In genomic region chr2:241074065-241074818, GRCh38 we compare ENCODE assay signal across 19 cellular contexts. TPM values are rescaled to one million over a fixed set of nuclear protein-coding genes. Genes with fewer than 3 reads are reported as not detected.
A peak's percentile ranks its signal among the peaks of the same experiment; 100 is the strongest.
DNase-seq lines count a peak whose midpoint lies in the region; ATAC-seq and TF ChIP-seq lines count a peak whose summit lies in the region.
"Had no signal": no experiment of that assay in that cellular context is flagged by ENCODE, and none has a peak within 500 bp of the region (broad histone marks: within the 10 kb centered on the region; RNA-seq: fewer than 3 reads in every experiment).

No MANE protein-coding gene starts in this region.

- peaks cover 49% of the 10 kb centered on the region for H3K36me3 ChIP-seq in SJSA1
- no peaks in the 10 kb centered on the region for H3K36me3 ChIP-seq in neural progenitor cell
- peaks cover 0 to 2% of the 10 kb centered on the region in 2 donors for H3K36me3 ChIP-seq in body of pancreas (replicated peaks in 1 of 2; ENCODE audit: insufficient read depth in 1 of 2, low read depth in 2 of 2)

- H3K4me2 ChIP-seq in neural progenitor cell = no peak overlapping the region
- H3K4me2 ChIP-seq: BLaER1 had no signal

- H3K36me3 Mint-ChIP-seq in activated T-cell treated with anti-CD3 and anti-CD28 coated beads, Interleukin-2, amount 50 U/mL, for 72 hours (ENCODE audit: insufficient read depth in 2 of 2) = peaks cover 2 to 3% of the 10 kb centered on the region in 2 donors
- peaks cover 13% of the 10 kb centered on the region for H3K36me3 Mint-ChIP-seq in activated T-cell treated with anti-CD3 and anti-CD28 coated beads, Interleukin-2, amount 50 U/mL, for 4 hours (ENCODE audit: insufficient read depth)
- peaks cover 2% of the 10 kb centered on the region for H3K36me3 Mint-ChIP-seq in neural progenitor cell

- no peaks in the 10 kb centered on the region for H3K9me3 Mint-ChIP-seq in activated T-cell treated with anti-CD3 and anti-CD28 coated beads, Interleukin-2, amount 50 U/mL, for 72 hours
- H3K9me3 Mint-ChIP-seq in activated T-cell treated with anti-CD3 and anti-CD28 coated beads, Interleukin-2, amount 50 U/mL, for 4 hours = no peaks in the 10 kb centered on the region
- no peaks in the 10 kb centered on the region for H3K9me3 Mint-ChIP-seq in neural progenitor cell
- H3K9me3 Mint-ChIP-seq: CD4-positive, alpha-beta memory T cell had no signal

- H3K4me1 Mint-ChIP-seq in activated T-cell treated with anti-CD3 and anti-CD28 coated beads, Interleukin-2, amount 50 U/mL, for 72 hours (ENCODE audit: low read depth) = no peaks in the 10 kb centered on the region
- peaks cover 6% of the 10 kb centered on the region for H3K4me1 Mint-ChIP-seq in activated T-cell treated with anti-CD3 and anti-CD28 coated beads, Interleukin-2, amount 50 U/mL, for 4 hours (ENCODE audit: low read depth)
- H3K4me1 Mint-ChIP-seq in neural progenitor cell = peaks cover 5% of the 10 kb centered on the region

- H3K27ac Mint-ChIP-seq in activated T-cell treated with anti-CD3 and anti-CD28 coated beads, Interleukin-2, amount 50 U/mL, for 72 hours = peak overlapping the region; percentile 10
- H3K27ac Mint-ChIP-seq in neural progenitor cell = peak overlapping the region; percentile 33

- H3K9ac ChIP-seq in neural progenitor cell = no peak overlapping the region
- H3K9ac ChIP-seq: BLaER1 had no signal

- H3K27ac ChIP-seq in SJSA1 (peak overlapping the region; percentile 69), neural progenitor cell (no peak overlapping the region), body of pancreas (no peak overlapping the region)
- H3K27ac ChIP-seq: BLaER1 had no signal

- no peak for ATAC-seq in activated T-cell treated with anti-CD3 and anti-CD28 coated beads, Interleukin-2, amount 50 U/mL, for 72 hours (replicated peaks in 1 of 2)
- ATAC-seq in activated T-cell treated with anti-CD3 and anti-CD28 coated beads, Interleukin-2, amount 50 U/mL, for 4 hours = no peak
- ATAC-seq in body of pancreas = no peak
- no peak for ATAC-seq in HG02884 (IDR thresholded peaks at IDR 0.05; ENCODE audit: unreplicated experiment)

- no peak for TF ChIP-seq POLR2A in body of pancreas (IDR thresholded peaks at IDR 0.05)

- H3K4me1 ChIP-seq in SJSA1 (replicated peaks) (peaks cover 38% of the 10 kb centered on the region), neural progenitor cell (no peaks in the 10 kb centered on the region), body of pancreas (no peaks in the 10 kb centered on the region)

- H3F3A ChIP-seq in neural progenitor cell (ENCODE audit: low read depth) = no peaks in the 10 kb centered on the region

- intact Hi-C loops in body of pancreas (cut with DNase I) = no loop called here

- no peaks in the 10 kb centered on the region for H3K27me3 Mint-ChIP-seq in activated T-cell treated with anti-CD3 and anti-CD28 coated beads, Interleukin-2, amount 50 U/mL, for 72 hours (ENCODE audit: low read depth)
- H3K27me3 Mint-ChIP-seq in activated T-cell treated with anti-CD3 and anti-CD28 coated beads, Interleukin-2, amount 50 U/mL, for 4 hours (ENCODE audit: low read depth) = no peaks in the 10 kb centered on the region
- H3K27me3 Mint-ChIP-seq in neural progenitor cell (ENCODE audit: insufficient read depth, low read depth) = peaks cover 5% of the 10 kb centered on the region
- H3K27me3 Mint-ChIP-seq: CD4-positive, alpha-beta memory T cell had no signal

- DNase-seq in activated T-cell treated with anti-CD3 and anti-CD28 coated beads, Interleukin-2, amount 50 U/mL, for 72 hours = no peak
- no peak for DNase-seq in activated T-cell treated with anti-CD3 and anti-CD28 coated beads, Interleukin-2, amount 50 U/mL, for 4 hours
- DNase-seq in SJSA1 (ENCODE audit: low read depth in 1 of 2, low spot score in 2 of 2) = no peak
- DNase-seq in neural progenitor cell (ENCODE audit: low spot score) = no peak
- DNase-seq in ureter (ENCODE audit: low spot score) = peak; percentile 13
- no peak for DNase-seq in body of pancreas
- no peak for DNase-seq in NCI-H2107 treated with DMSO at 0.1 percent for 48 hours (lab: John Stamatoyannopoulos, UW; ENCODE audit: unreplicated experiment)
- DNase-seq: Calu3; CD4-positive, alpha-beta memory T cell; DMS53; KG1; NCI-H187; NCI-H2107; NCI-H2227 treated with DMSO at 0.1 percent for 48 hours; NCI-H510A treated with DMSO at 0.1 percent for 48 hours; NCI-H82; SHP77 treated with DMSO at 0.1 percent for 48 hours had no signal

- no peak overlapping the region for H3K4me3 ChIP-seq in SJSA1
- no peak overlapping the region for H3K4me3 ChIP-seq in neural progenitor cell
- H3K4me3 ChIP-seq in body of pancreas = no peak overlapping the region
- H3K4me3 ChIP-seq: BLaER1 had no signal

- no peaks in the 10 kb centered on the region for H3K9me3 ChIP-seq in SJSA1 (replicated peaks)
- no peaks in the 10 kb centered on the region for H3K9me3 ChIP-seq in neural progenitor cell (ENCODE audit: low read depth)
- H3K9me3 ChIP-seq in body of pancreas = no peaks in the 10 kb centered on the region
- H3K9me3 ChIP-seq: BLaER1 had no signal

- 84 to 92% methylated on average over 14 to 16 of the region's 16 CpGs for WGBS in body of pancreas, 2 donors

- H3K79me2 ChIP-seq in neural progenitor cell (ENCODE audit: low read depth) = no peaks in the 10 kb centered on the region

- no peak overlapping the region for H3K4me3 Mint-ChIP-seq in activated T-cell treated with anti-CD3 and anti-CD28 coated beads, Interleukin-2, amount 50 U/mL, for 72 hours
- no peak overlapping the region for H3K4me3 Mint-ChIP-seq in activated T-cell treated with anti-CD3 and anti-CD28 coated beads, Interleukin-2, amount 50 U/mL, for 4 hours
- H3K4me3 Mint-ChIP-seq in neural progenitor cell = no peak overlapping the region
- H3K4me3 Mint-ChIP-seq: CD4-positive, alpha-beta memory T cell had no signal

- H3K27me3 ChIP-seq in SJSA1 (replicated peaks) (no peaks in the 10 kb centered on the region), neural progenitor cell (no peaks in the 10 kb centered on the region), body of pancreas (no peaks in the 10 kb centered on the region)
- H3K27me3 ChIP-seq: BLaER1 had no signal

- no peak overlapping the region for H2AFZ ChIP-seq in neural progenitor cell (replicated peaks)

- H4K20me1 ChIP-seq in neural progenitor cell (ENCODE audit: low read depth) = no peaks in the 10 kb centered on the region

- TF ChIP-seq CTCF in neural progenitor cell (IDR thresholded peaks at IDR 0.05) (no peak), body of pancreas (IDR thresholded peaks at IDR 0.05) (no peak)

RNA-seq across cellular contexts. Expression of gene MTERF4, which starts 27.8 kb away (rescaled TPM):
- total RNA-seq in activated T-cell treated with anti-CD3 and anti-CD28 coated beads, Interleukin-2, amount 50 U/mL, for 72 hours = 10 to 100 TPM; 48.7 to 53.7 TPM
- 10 to 100 TPM; 40.5 to 42.3 (median 41.8) TPM for total RNA-seq in activated T-cell treated with anti-CD3 and anti-CD28 coated beads, Interleukin-2, amount 50 U/mL, for 4 hours
- 30.0 and 46.3 TPM in 2 replicates for total RNA-seq in SJSA1 (2014; rRNA removed; shearing (Covaris generic))
- 42.2 and 58.1 TPM in 2 replicates for total RNA-seq in neural progenitor cell (ENCODE audit: low replicate concordance)
- 37.6 TPM for total RNA-seq in ureter
- 10 to 100 TPM; 17.1 to 39.2 TPM for total RNA-seq in body of pancreas
